1 cellular context compared by ENCODE assay signal in the genomic region with DNA sequence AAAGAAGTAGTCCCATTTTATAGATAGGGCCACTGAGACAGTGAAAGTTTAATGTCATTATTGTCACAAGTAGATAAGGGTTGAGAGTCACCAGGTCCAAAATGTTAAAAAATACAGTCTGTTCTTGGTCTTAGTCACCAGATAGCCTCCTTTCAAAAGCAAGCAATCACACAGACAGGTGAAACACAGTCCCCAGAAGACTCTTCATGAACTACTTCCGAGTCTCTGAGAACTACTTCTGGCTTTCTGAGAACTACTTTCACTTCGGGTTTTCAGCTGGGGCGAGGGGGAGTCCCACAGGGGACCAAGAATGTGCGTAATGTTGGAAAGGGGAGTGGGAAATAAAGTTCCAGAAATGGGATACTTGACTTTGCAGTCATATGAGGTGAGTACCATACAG.
TF ChIP-seq lines count a peak whose summit lies in the region.

No MANE protein-coding gene starts in this region.

TF ChIP-seq in GM12878, 131 proteins besides CTCF, POLR2A, EP300 and RAD21 (continued from another document):
- TF ChIP-seq, protein P1, sequence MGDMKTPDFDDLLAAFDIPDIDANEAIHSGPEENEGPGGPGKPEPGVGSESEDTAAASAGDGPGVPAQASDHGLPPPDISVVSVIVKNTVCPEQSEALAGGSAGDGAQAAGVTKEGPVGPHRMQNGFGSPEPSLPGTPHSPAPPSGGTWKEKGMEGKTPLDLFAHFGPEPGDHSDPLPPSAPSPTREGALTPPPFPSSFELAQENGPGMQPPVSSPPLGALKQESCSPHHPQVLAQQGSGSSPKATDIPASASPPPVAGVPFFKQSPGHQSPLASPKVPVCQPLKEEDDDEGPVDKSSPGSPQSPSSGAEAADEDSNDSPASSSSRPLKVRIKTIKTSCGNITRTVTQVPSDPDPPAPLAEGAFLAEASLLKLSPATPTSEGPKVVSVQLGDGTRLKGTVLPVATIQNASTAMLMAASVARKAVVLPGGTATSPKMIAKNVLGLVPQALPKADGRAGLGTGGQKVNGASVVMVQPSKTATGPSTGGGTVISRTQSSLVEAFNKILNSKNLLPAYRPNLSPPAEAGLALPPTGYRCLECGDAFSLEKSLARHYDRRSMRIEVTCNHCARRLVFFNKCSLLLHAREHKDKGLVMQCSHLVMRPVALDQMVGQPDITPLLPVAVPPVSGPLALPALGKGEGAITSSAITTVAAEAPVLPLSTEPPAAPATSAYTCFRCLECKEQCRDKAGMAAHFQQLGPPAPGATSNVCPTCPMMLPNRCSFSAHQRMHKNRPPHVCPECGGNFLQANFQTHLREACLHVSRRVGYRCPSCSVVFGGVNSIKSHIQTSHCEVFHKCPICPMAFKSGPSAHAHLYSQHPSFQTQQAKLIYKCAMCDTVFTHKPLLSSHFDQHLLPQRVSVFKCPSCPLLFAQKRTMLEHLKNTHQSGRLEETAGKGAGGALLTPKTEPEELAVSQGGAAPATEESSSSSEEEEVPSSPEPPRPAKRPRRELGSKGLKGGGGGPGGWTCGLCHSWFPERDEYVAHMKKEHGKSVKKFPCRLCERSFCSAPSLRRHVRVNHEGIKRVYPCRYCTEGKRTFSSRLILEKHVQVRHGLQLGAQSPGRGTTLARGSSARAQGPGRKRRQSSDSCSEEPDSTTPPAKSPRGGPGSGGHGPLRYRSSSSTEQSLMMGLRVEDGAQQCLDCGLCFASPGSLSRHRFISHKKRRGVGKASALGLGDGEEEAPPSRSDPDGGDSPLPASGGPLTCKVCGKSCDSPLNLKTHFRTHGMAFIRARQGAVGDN (IDR thresholded peaks at IDR 0.05), result no peak
- no peak for TF ChIP-seq SIX5 (IDR thresholded peaks at IDR 0.05; ENCODE audit: low read depth, low read length, severe bottlenecking)
- TF ChIP-seq SMC3 (IDR thresholded peaks at IDR 0.05; ENCODE audit: borderline replicate concordance, low read length), result no peak
- TF ChIP-seq RB1 (IDR thresholded peaks at IDR 0.05; ENCODE audit: borderline replicate concordance), result no peak
- TF ChIP-seq ZNF622 (IDR thresholded peaks at IDR 0.05), result no peak
